Comparison of ENCODE assay signal across 21 cellular contexts in genomic region chr5:135218486-135218755, GRCh38.
"Had no signal": no experiment of that assay in that cellular context is flagged by ENCODE, and none has a peak within 500 bp of the region (broad histone marks: within the 10 kb centered on the region; RNA-seq: fewer than 3 reads in every experiment).

No MANE protein-coding gene starts in this region.

- H3K9me3 ChIP-seq: body of pancreas, ovary, psoas muscle, thoracic aorta had no signal

- H3K4me1 Mint-ChIP-seq: activated naive CD4-positive, alpha-beta T cell treated with anti-CD3 and anti-CD28 coated beads, Interleukin-2, amount 50 U/mL, for 24 hours had no signal

- H3K36me3 ChIP-seq: cardiac muscle cell, ovary, thoracic aorta had no signal

- H3K36me3 Mint-ChIP-seq: activated naive CD4-positive, alpha-beta T cell treated with anti-CD3 and anti-CD28 coated beads, Interleukin-2, amount 50 U/mL, for 24 hours; naive thymus-derived CD4-positive, alpha-beta T cell had no signal

- FAIRE-seq: keratinocyte had no signal

- H3K9me3 Mint-ChIP-seq: activated naive CD4-positive, alpha-beta T cell treated with anti-CD3 and anti-CD28 coated beads, Interleukin-2, amount 50 U/mL, for 24 hours; activated T-cell treated with anti-CD3 and anti-CD28 coated beads, Interleukin-2, amount 50 U/mL, for 72 hours; naive thymus-derived CD4-positive, alpha-beta T cell; neural crest cell had no signal

- ATAC-seq: activated T-cell treated with anti-CD3 and anti-CD28 coated beads, Interleukin-2, amount 50 U/mL, for 72 hours; body of pancreas; foreskin keratinocyte; naive thymus-derived CD4-positive, alpha-beta T cell; psoas muscle; right cardiac atrium had no signal

- H3K27ac Mint-ChIP-seq: activated naive CD4-positive, alpha-beta T cell treated with anti-CD3 and anti-CD28 coated beads, Interleukin-2, amount 50 U/mL, for 24 hours; activated T-cell treated with anti-CD3 and anti-CD28 coated beads, Interleukin-2, amount 50 U/mL, for 72 hours; naive thymus-derived CD4-positive, alpha-beta T cell had no signal

- H3K27me3 ChIP-seq: body of pancreas, ovary had no signal

- H3K4me1 ChIP-seq: body of pancreas, foreskin keratinocyte had no signal

- H3K27me3 Mint-ChIP-seq: activated naive CD4-positive, alpha-beta T cell treated with anti-CD3 and anti-CD28 coated beads, Interleukin-2, amount 50 U/mL, for 24 hours had no signal

- H3K4me3 Mint-ChIP-seq: activated naive CD4-positive, alpha-beta T cell treated with anti-CD3 and anti-CD28 coated beads, Interleukin-2, amount 50 U/mL, for 24 hours; activated T-cell treated with anti-CD3 and anti-CD28 coated beads, Interleukin-2, amount 50 U/mL, for 72 hours; naive thymus-derived CD4-positive, alpha-beta T cell; neural crest cell had no signal

- DNase-seq: activated CD4-positive, alpha-beta T cell treated with anti-CD3 and anti-CD28 coated beads for 1 hour; activated gamma-delta T cell treated with Interleukin-2 at 50 U/mL for 16 hours; activated T-cell treated with anti-CD3 and anti-CD28 coated beads, Interleukin-2, amount 50 U/mL, for 72 hours; anterior cingulate cortex; body of pancreas; effector CD4-positive, alpha-beta T cell; erythroblast; foreskin keratinocyte; naive thymus-derived CD4-positive, alpha-beta T cell; ovary; right cardiac atrium; stimulated activated CD4-positive, alpha-beta T cell treated with anti-CD3 and anti-CD28 coated beads, Interleukin-12 subunit alpha, Interleukin-12 subunit beta, amount 100 ng/mL, for 4 hours had no signal

- H3K27ac ChIP-seq: body of pancreas, cardiac muscle cell, foreskin keratinocyte, ovary, psoas muscle, SK-N-MC, VCaP had no signal

- H3K4me3 ChIP-seq: body of pancreas, cardiac muscle cell, lung, ovary, psoas muscle, SK-N-MC, thoracic aorta had no signal
